Comparison of ENCODE assay signal across 1 cellular context in the genomic region with DNA sequence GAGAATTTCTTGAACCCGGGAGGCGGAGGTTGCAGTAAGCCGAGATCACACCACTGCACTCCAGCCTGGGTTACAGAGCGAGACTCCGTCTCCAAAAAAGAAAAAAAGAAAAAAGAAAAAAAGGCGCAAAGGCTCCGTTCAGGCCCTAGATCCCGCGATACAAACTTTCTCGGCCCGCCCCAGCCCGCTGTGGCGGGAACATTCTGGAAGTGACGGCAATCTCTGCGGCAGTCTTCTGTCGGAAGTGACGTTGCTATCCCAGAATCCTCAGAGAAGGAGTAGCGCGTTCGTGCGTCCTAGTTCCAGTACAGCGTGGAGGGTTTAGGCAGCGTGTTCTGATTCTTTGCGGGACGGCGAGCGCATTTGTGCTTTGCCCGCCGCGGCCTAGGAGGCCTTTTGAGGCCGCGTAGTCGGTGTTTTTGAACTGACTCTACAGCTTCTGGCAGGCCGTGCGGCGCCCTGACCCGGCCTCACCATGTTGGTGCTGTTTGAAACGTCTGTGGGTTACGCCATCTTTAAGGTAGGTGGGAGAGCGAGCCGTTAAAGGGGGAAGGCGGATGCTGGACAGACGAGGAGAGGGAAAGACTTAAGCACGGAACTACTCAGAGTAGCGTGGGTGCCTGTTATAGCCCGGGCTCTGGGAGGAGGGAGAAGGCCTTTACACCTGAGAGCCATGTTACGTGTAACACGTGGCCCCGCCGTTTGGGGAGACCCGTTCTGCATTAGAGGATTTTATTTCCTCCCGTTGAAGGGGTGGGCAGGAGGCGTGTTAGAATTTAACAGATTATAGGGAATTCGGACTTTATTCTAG.
TF ChIP-seq lines count a peak whose summit lies in the region.

A gene with protein sequence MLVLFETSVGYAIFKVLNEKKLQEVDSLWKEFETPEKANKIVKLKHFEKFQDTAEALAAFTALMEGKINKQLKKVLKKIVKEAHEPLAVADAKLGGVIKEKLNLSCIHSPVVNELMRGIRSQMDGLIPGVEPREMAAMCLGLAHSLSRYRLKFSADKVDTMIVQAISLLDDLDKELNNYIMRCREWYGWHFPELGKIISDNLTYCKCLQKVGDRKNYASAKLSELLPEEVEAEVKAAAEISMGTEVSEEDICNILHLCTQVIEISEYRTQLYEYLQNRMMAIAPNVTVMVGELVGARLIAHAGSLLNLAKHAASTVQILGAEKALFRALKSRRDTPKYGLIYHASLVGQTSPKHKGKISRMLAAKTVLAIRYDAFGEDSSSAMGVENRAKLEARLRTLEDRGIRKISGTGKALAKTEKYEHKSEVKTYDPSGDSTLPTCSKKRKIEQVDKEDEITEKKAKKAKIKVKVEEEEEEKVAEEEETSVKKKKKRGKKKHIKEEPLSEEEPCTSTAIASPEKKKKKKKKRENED (plus strand): TSS at position 297 of the 811 bp plus-strand sequence. CDS start 179 bp downstream, at position 476.

TF ChIP-seq in K562, 482 proteins besides CTCF, POLR2A, EP300 and RAD21 (continued from another document and continues in another):
- no peak for TF ChIP-seq TRIM25 (IDR thresholded peaks at IDR 0.05; ENCODE audit: borderline replicate concordance)
- no peak for TF ChIP-seq ZNF12 (CRISPR knock-in tag; IDR thresholded peaks at IDR 0.05)
- TF ChIP-seq CBFA2T2 (conservative IDR thresholded peaks at IDR 0.05), result no peak
- TF ChIP-seq CREB1 (IDR thresholded peaks at IDR 0.05), result peak; percentile 94
- TF ChIP-seq CREB1 (CRISPR knock-in tag; IDR thresholded peaks at IDR 0.05), result peak; percentile 91
- TF ChIP-seq NFIX (CRISPR knock-in tag; IDR thresholded peaks at IDR 0.05; ENCODE audit: low read depth), result no peak
- peak; percentile 50; the same call in 1 of the 2 replicates for TF ChIP-seq ETV5 (CRISPR knock-in tag; IDR thresholded peaks at IDR 0.05; ENCODE audit: low read depth)
- TF ChIP-seq RBM22 (IDR thresholded peaks at IDR 0.05; ENCODE audit: low read depth, low read length, poor library complexity, severe bottlenecking), result peak; percentile 75
- TF ChIP-seq, protein P1, sequence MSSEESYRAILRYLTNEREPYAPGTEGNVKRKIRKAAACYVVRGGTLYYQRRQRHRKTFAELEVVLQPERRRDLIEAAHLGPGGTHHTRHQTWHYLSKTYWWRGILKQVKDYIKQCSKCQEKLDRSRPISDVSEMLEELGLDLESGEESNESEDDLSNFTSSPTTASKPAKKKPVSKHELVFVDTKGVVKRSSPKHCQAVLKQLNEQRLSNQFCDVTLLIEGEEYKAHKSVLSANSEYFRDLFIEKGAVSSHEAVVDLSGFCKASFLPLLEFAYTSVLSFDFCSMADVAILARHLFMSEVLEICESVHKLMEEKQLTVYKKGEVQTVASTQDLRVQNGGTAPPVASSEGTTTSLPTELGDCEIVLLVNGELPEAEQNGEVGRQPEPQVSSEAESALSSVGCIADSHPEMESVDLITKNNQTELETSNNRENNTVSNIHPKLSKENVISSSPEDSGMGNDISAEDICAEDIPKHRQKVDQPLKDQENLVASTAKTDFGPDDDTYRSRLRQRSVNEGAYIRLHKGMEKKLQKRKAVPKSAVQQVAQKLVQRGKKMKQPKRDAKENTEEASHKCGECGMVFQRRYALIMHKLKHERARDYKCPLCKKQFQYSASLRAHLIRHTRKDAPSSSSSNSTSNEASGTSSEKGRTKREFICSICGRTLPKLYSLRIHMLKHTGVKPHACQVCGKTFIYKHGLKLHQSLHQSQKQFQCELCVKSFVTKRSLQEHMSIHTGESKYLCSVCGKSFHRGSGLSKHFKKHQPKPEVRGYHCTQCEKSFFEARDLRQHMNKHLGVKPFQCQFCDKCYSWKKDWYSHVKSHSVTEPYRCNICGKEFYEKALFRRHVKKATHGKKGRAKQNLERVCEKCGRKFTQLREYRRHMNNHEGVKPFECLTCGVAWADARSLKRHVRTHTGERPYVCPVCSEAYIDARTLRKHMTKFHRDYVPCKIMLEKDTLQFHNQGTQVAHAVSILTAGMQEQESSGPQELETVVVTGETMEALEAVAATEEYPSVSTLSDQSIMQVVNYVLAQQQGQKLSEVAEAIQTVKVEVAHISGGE (CRISPR knock-in tag; IDR thresholded peaks at IDR 0.05), result peak in 1 of 3 experiments; percentile 25; a peak in 1 of 6 replicates
- peak; percentile 68 for TF ChIP-seq MYBL2 (IDR thresholded peaks at IDR 0.05; ENCODE audit: low read depth)
- no peak for TF ChIP-seq MYBL2 (CRISPR knock-in tag; IDR thresholded peaks at IDR 0.05; ENCODE audit: borderline replicate concordance)
- TF ChIP-seq ZSCAN29 (IDR thresholded peaks at IDR 0.05), result no peak
- TF ChIP-seq CHD4 (IDR thresholded peaks at IDR 0.05; ENCODE audit: insufficient read depth, insufficient replicate concordance, low read depth, low read length, poor library complexity, severe bottlenecking), result no peak
- no peak for TF ChIP-seq ZBTB26 (CRISPR knock-in tag; IDR thresholded peaks at IDR 0.05)
- TF ChIP-seq ESRRB (CRISPR knock-in tag; IDR thresholded peaks at IDR 0.05; ENCODE audit: borderline replicate concordance), result no peak
- TF ChIP-seq, protein P2, sequence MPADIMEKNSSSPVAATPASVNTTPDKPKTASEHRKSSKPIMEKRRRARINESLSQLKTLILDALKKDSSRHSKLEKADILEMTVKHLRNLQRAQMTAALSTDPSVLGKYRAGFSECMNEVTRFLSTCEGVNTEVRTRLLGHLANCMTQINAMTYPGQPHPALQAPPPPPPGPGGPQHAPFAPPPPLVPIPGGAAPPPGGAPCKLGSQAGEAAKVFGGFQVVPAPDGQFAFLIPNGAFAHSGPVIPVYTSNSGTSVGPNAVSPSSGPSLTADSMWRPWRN (IDR thresholded peaks at IDR 0.05; ENCODE audit: low read depth), result no peak
- no peak for TF ChIP-seq ZBTB2 (IDR thresholded peaks at IDR 0.05)
- TF ChIP-seq, protein P3, sequence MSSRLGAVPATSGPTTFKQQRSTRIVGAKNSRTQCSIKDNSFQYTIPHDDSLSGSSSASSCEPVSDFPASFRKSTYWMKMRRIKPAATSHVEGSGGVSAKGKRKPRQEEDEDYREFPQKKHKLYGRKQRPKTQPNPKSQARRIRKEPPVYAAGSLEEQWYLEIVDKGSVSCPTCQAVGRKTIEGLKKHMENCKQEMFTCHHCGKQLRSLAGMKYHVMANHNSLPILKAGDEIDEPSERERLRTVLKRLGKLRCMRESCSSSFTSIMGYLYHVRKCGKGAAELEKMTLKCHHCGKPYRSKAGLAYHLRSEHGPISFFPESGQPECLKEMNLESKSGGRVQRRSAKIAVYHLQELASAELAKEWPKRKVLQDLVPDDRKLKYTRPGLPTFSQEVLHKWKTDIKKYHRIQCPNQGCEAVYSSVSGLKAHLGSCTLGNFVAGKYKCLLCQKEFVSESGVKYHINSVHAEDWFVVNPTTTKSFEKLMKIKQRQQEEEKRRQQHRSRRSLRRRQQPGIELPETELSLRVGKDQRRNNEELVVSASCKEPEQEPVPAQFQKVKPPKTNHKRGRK (tag; IDR thresholded peaks at IDR 0.05), result no peak
- TF ChIP-seq EHMT2 (IDR thresholded peaks at IDR 0.05), result no peak
- no peak for TF ChIP-seq ZBTB8A (IDR thresholded peaks at IDR 0.05; ENCODE audit: partially characterized antibody)
- TF ChIP-seq ADNP (tag; IDR thresholded peaks at IDR 0.05), result no peak
- no peak for TF ChIP-seq YBX1 (IDR thresholded peaks at IDR 0.05)
- TF ChIP-seq, protein P4, sequence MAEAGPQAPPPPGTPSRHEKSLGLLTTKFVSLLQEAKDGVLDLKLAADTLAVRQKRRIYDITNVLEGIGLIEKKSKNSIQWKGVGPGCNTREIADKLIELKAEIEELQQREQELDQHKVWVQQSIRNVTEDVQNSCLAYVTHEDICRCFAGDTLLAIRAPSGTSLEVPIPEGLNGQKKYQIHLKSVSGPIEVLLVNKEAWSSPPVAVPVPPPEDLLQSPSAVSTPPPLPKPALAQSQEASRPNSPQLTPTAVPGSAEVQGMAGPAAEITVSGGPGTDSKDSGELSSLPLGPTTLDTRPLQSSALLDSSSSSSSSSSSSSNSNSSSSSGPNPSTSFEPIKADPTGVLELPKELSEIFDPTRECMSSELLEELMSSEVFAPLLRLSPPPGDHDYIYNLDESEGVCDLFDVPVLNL (CRISPR knock-in tag; IDR thresholded peaks at IDR 0.05; ENCODE audit: low read depth), result peak; percentile 84
- no peak for TF ChIP-seq XRCC4 (IDR thresholded peaks at IDR 0.05; ENCODE audit: extremely low read depth, insufficient read depth, insufficient read length)
- TF ChIP-seq ZBTB49 (CRISPR knock-in tag; IDR thresholded peaks at IDR 0.05; ENCODE audit: borderline replicate concordance), result no peak
- TF ChIP-seq, protein P5, sequence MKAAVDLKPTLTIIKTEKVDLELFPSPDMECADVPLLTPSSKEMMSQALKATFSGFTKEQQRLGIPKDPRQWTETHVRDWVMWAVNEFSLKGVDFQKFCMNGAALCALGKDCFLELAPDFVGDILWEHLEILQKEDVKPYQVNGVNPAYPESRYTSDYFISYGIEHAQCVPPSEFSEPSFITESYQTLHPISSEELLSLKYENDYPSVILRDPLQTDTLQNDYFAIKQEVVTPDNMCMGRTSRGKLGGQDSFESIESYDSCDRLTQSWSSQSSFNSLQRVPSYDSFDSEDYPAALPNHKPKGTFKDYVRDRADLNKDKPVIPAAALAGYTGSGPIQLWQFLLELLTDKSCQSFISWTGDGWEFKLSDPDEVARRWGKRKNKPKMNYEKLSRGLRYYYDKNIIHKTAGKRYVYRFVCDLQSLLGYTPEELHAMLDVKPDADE (conservative IDR thresholded peaks at IDR 0.05; ENCODE audit: control insufficient read depth, low read depth, low read length), result peak; percentile 57; the same call in 1 of the 2 replicates
- TF ChIP-seq PPARD (CRISPR knock-in tag; IDR thresholded peaks at IDR 0.05), result no peak
- peak; percentile 88 for TF ChIP-seq SAP30 (IDR thresholded peaks at IDR 0.05; ENCODE audit: borderline replicate concordance, insufficient read depth, low read depth, low read length, poor library complexity, severe bottlenecking)
- no peak for TF ChIP-seq NR2C2 (CRISPR knock-in tag; IDR thresholded peaks at IDR 0.05)
- no peak for TF ChIP-seq NR2C2 (tag; IDR thresholded peaks at IDR 0.05)
- TF ChIP-seq THRA (IDR thresholded peaks at IDR 0.05), result no peak
- TF ChIP-seq TRIM24 (IDR thresholded peaks at IDR 0.05), result no peak
- TF ChIP-seq HDAC6 (IDR thresholded peaks at IDR 0.05; ENCODE audit: low read depth, low read length), result no peak
- no peak for TF ChIP-seq EZH2 (IDR thresholded peaks at IDR 0.05; ENCODE audit: borderline replicate concordance, low read depth, low read length)
- no peak for TF ChIP-seq TSC22D4 (tag; IDR thresholded peaks at IDR 0.05)
- TF ChIP-seq PYGO2 (tag; IDR thresholded peaks at IDR 0.05), result no peak
- TF ChIP-seq ZNF124 (CRISPR knock-in tag; IDR thresholded peaks at IDR 0.05), result no peak
- TF ChIP-seq TCFL5 (CRISPR knock-in tag; conservative IDR thresholded peaks at IDR 0.05), result no peak
- TF ChIP-seq FOS (IDR thresholded peaks at IDR 0.05; ENCODE audit: extremely low read depth, insufficient read length), result no peak
- TF ChIP-seq CBX3 (IDR thresholded peaks at IDR 0.05; ENCODE audit: borderline replicate concordance in 1 of 2, low read length in 2 of 2), result no peak
